Comparison of ENCODE assay signal across 23 cellular contexts in genomic region chr3:178005961-178006360, GRCh38.
A peak's percentile ranks its signal among the peaks of the same experiment; 100 is the strongest.
DNase-seq lines count a peak whose midpoint lies in the region; ATAC-seq and TF ChIP-seq lines count a peak whose summit lies in the region.
"Had no signal": no experiment of that assay in that cellular context is flagged by ENCODE, and none has a peak within 500 bp of the region (broad histone marks: within the 10 kb centered on the region; RNA-seq: fewer than 3 reads in every experiment).

No MANE protein-coding gene starts in this region.

- H3K23ac ChIP-seq in mesenchymal stem cell (ENCODE audit: low read length in 2 of 2), result no peak overlapping the region

- no peaks in the 10 kb centered on the region for H3K79me1 ChIP-seq in mesenchymal stem cell (replicated peaks; ENCODE audit: low read length, poor library complexity, severe bottlenecking)

- H3K18ac ChIP-seq in mesenchymal stem cell (ENCODE audit: low read depth in 1 of 2, low read length in 2 of 2), result no peak overlapping the region

- no peaks in the 10 kb centered on the region for H3K9me3 ChIP-seq in neutrophil
- H3K9me3 ChIP-seq in heart right ventricle, result no peaks in the 10 kb centered on the region
- H3K9me3 ChIP-seq in mesenchymal stem cell (ENCODE audit: control insufficient read depth, low read length), result no peaks in the 10 kb centered on the region
- H3K9me3 ChIP-seq: BE2C had no signal

- H3K14ac ChIP-seq in mesenchymal stem cell (ENCODE audit: low read length in 2 of 2), result no peak overlapping the region

- H3K4me2 ChIP-seq in mesenchymal stem cell (ENCODE audit: low read length, poor library complexity, severe bottlenecking), result no peak overlapping the region
- H3K4me2 ChIP-seq: BLaER1 had no signal

- H3K36me3 ChIP-seq in neutrophil (no peaks in the 10 kb centered on the region), heart right ventricle (no peaks in the 10 kb centered on the region), mesenchymal stem cell (ENCODE audit: control insufficient read depth in 1 of 2, insufficient read depth in 2 of 2, low read depth in 1 of 2, low read length in 2 of 2) (no peaks in the 10 kb centered on the region)
- H3K36me3 ChIP-seq: BE2C, BLaER1 had no signal

- H3K4me1 ChIP-seq in neutrophil (ENCODE audit: control insufficient read depth in 1 of 2, insufficient read depth in 1 of 2, low read depth in 1 of 2, low read length in 1 of 2), result peaks cover 78 to 82% of the 10 kb centered on the region in 2 experiments
- H3K4me1 ChIP-seq in heart right ventricle, result peaks cover 0 to 20% (median 0%) of the 10 kb centered on the region in 9 donors
- H3K4me1 ChIP-seq in mesenchymal stem cell (ENCODE audit: control insufficient read depth, insufficient read depth, low read depth, low read length), result no peaks in the 10 kb centered on the region

- WGBS in heart right ventricle, 2 donors, result 98 to 99% methylated on average over 1 of the region's 1 CpG
- no CpG with 5 or more reads among the region's 1 CpG for WGBS in mesenchymal stem cell

- no peak overlapping the region for H3K9ac ChIP-seq in mesenchymal stem cell (ENCODE audit: low read length)
- H3K9ac ChIP-seq: BLaER1 had no signal

- H3K27me3 ChIP-seq in neutrophil (no peaks in the 10 kb centered on the region), heart right ventricle (no peaks in the 10 kb centered on the region), mesenchymal stem cell (ENCODE audit: control insufficient read depth in 1 of 2, insufficient read depth in 1 of 2, low read length in 2 of 2) (no peaks in the 10 kb centered on the region)
- H3K27me3 ChIP-seq: BE2C, BLaER1 had no signal

- no peak for ATAC-seq in heart right ventricle
- ATAC-seq: CD8-positive, alpha-beta T cell; GM12878 had no signal

- H2AFZ ChIP-seq in mesenchymal stem cell (ENCODE audit: low read depth, low read length), result no peak overlapping the region

- H4K8ac ChIP-seq in mesenchymal stem cell (ENCODE audit: low read length), result no peak overlapping the region

- H3K4ac ChIP-seq in mesenchymal stem cell (ENCODE audit: low read depth in 1 of 2, low read length in 2 of 2), result no peak overlapping the region

- in situ Hi-C loops in SK-MEL-5 (cut with HindIII; ENCODE audit: low pct_unique_long_range_greater_than_20kb, low sequenced_read_pairs), result no loop called here

- H4K91ac ChIP-seq in mesenchymal stem cell (ENCODE audit: low read length), result no peak overlapping the region

- DNase-seq in COLO829 (ENCODE audit: low spot score) (peak; percentile 89), SK-MEL-5 (ENCODE audit: low read depth, low spot score) (peak; percentile 71), foreskin melanocyte (peak; percentile 50), heart right ventricle (no peak), foreskin fibroblast (no peak), mesenchymal stem cell (no peak)
- no peak for DNase-seq in activated effector memory CD4-positive, alpha-beta T cell treated with anti-CD3 and anti-CD28 coated beads, Interleukin-2, amount 50 U/mL, for 16 hours
- DNase-seq: 8988T; ACHN; BE2C; C1 segment of cervical spinal cord; CD8-positive, alpha-beta T cell; COR-L47; DMS 273 treated with DMSO at 0.1 percent for 48 hours; DMS153; DMS53; DMS79; DND-41; EL; GDM1 had no signal

- no peak overlapping the region for H2BK120ac ChIP-seq in mesenchymal stem cell (ENCODE audit: low read depth, low read length)

- no peak overlapping the region for H2AK5ac ChIP-seq in mesenchymal stem cell (ENCODE audit: low read length, severe bottlenecking)

- TF ChIP-seq CTCF in neutrophil (IDR thresholded peaks at IDR 0.05) (no peak), heart right ventricle (IDR thresholded peaks at IDR 0.05) (no peak), foreskin fibroblast (IDR thresholded peaks at IDR 0.05; ENCODE audit: low read depth, low read length) (no peak)

- no peak overlapping the region for H3K4me3 ChIP-seq in neutrophil (ENCODE audit: low read depth in 1 of 2, low read length in 1 of 2)
- H3K4me3 ChIP-seq in heart right ventricle, result no peak overlapping the region
- no peak overlapping the region for H3K4me3 ChIP-seq in foreskin fibroblast (ENCODE audit: low read depth in 1 of 2, low read length in 2 of 2)
- no peak overlapping the region for H3K4me3 ChIP-seq in mesenchymal stem cell (ENCODE audit: insufficient read depth in 1 of 2, low read depth in 1 of 2, low read length in 2 of 2)
- H3K4me3 ChIP-seq: BLaER1, GM12878 had no signal

- no peak overlapping the region for H2BK12ac ChIP-seq in mesenchymal stem cell (ENCODE audit: low read length in 2 of 2)

- no peak overlapping the region for H2BK5ac ChIP-seq in mesenchymal stem cell (ENCODE audit: low read depth, low read length, poor library complexity, severe bottlenecking)

- H2BK15ac ChIP-seq in mesenchymal stem cell (ENCODE audit: low read depth, poor library complexity, severe bottlenecking), result no peak overlapping the region

- intact Hi-C loops in heart right ventricle (cut with DNase I), result no loop called here

- H3K27ac ChIP-seq in neutrophil (peak overlapping the region; percentile 93), heart right ventricle (no peak overlapping the region), mesenchymal stem cell (ENCODE audit: low read length, poor library complexity, severe bottlenecking) (no peak overlapping the region)
- H3K27ac ChIP-seq: BLaER1 had no signal

Comparison
In these comparisons a context has a peak if more than half of its experiments do, and no peak if none do; other contexts are left out.
1. DNase-seq: peak in COLO829 (single experiment), SK-MEL-5 (single experiment) and foreskin melanocyte (single experiment); none in heart right ventricle (0 of 2), foreskin fibroblast (0 of 2), mesenchymal stem cell (single experiment) and activated effector memory CD4-positive, alpha-beta T cell treated with anti-CD3 and anti-CD28 coated beads, Interleukin-2, amount 50 U/mL, for 16 hours (single experiment).